21 cellular contexts compared by ENCODE assay signal in genomic region chr12:116954700-116955381, GRCh38. TPM values are rescaled to one million over a fixed set of nuclear protein-coding genes. Genes with fewer than 3 reads are reported as not detected.
A peak's percentile ranks its signal among the peaks of the same experiment; 100 is the strongest.
DNase-seq lines count a peak whose midpoint lies in the region; ATAC-seq and TF ChIP-seq lines count a peak whose summit lies in the region.
"Had no signal": no experiment of that assay in that cellular context is flagged by ENCODE, and none has a peak within 500 bp of the region (broad histone marks: within the 10 kb centered on the region; RNA-seq: fewer than 3 reads in every experiment).

No MANE protein-coding gene starts in this region.

- no peak overlapping the region for H3K23ac ChIP-seq in mesendoderm (ENCODE audit: low read length)

- H3K4me2 ChIP-seq in mesendoderm (ENCODE audit: low read length): no peak overlapping the region

- no peak overlapping the region for H2AK5ac ChIP-seq in mesendoderm (ENCODE audit: low read length)

- H3K4me1 Mint-ChIP-seq in nephron progenitor cell: peaks cover 31% of the 10 kb centered on the region

- no peak overlapping the region for H2BK5ac ChIP-seq in mesendoderm (ENCODE audit: low read length)

- peaks cover 10% of the 10 kb centered on the region for H3K36me3 ChIP-seq in right atrium auricular region
- H3K36me3 ChIP-seq in heart right ventricle: peaks cover 0 to 35% (median 3%) of the 10 kb centered on the region in 9 donors
- H3K36me3 ChIP-seq in mesendoderm (ENCODE audit: control insufficient read depth, insufficient read depth, low read length): no peaks in the 10 kb centered on the region
- H3K36me3 ChIP-seq: thoracic aorta had no signal

- no peak overlapping the region for H3K4me3 ChIP-seq in right atrium auricular region
- H3K4me3 ChIP-seq in heart right ventricle: no peak overlapping the region
- no peak overlapping the region for H3K4me3 ChIP-seq in mesendoderm (ENCODE audit: low read length)
- H3K4me3 ChIP-seq: ascending aorta, thoracic aorta had no signal

- no peaks in the 10 kb centered on the region for H3K79me2 ChIP-seq in mesendoderm (ENCODE audit: control insufficient read depth, insufficient read depth, low read length)

- DNase-seq in Right ventricle myocardium inferior (ENCODE audit: missing footprints): no peak
- no peak for DNase-seq in right atrium auricular region (ENCODE audit: low spot score)
- DNase-seq in heart right ventricle: peak; percentile 38 to 71
- no peak for DNase-seq in nephron progenitor cell
- no peak for DNase-seq in stimulated activated CD4-positive, alpha-beta T cell treated with anti-CD3 and anti-CD28 coated beads, Interleukin-4, amount 100 ng/mL, for 24 hours
- no peak for DNase-seq in mesendoderm
- DNase-seq: activated CD8-positive, alpha-beta memory T cell treated with anti-CD3 and anti-CD28 coated beads, Interleukin-2, amount 10 ng/mL, durations not matched to agents 7 days and 5 days; foreskin melanocyte; NCI-H2081; NK-92 treated with Interleukin-12 subunit alpha and Interleukin-12 subunit beta, amount 100 ng/mL, for 24 hours; posterior cingulate gyrus; stimulated activated CD4-positive, alpha-beta T cell treated with anti-CD3 and anti-CD28 coated beads, Interleukin-2, amount 100 ng/mL, for 24 hours; stimulated activated naive B cell treated with anti-CD40 and anti-IgM and Interleukin-4, amounts not matched to agents 10 μg/mL and 1 μg/mL and 100 μg/mL, for 72 hours had no signal

- H3K4me1 ChIP-seq in right atrium auricular region (peaks cover 0 to 17% of the 10 kb centered on the region in 2 donors), heart right ventricle (peaks cover 0 to 37% (median 12%) of the 10 kb centered on the region in 9 donors), mesendoderm (ENCODE audit: control insufficient read depth, low read depth, low read length) (no peaks in the 10 kb centered on the region)

- no peaks in the 10 kb centered on the region for H3K9me3 ChIP-seq in right atrium auricular region
- no peaks in the 10 kb centered on the region for H3K9me3 ChIP-seq in heart right ventricle
- H3K9me3 ChIP-seq: ascending aorta, thoracic aorta had no signal

- 35 to 49% methylated on average over 13 of the region's 13 CpGs for WGBS in heart right ventricle, 2 donors
- no CpG with 5 or more reads among the region's 13 CpGs for WGBS in mesendoderm (ENCODE audit: extremely low coverage, insufficient coverage, low lambda C conversion rate)

- H2BK120ac ChIP-seq in mesendoderm (ENCODE audit: low read depth, low read length): no peak overlapping the region

- H3K18ac ChIP-seq in mesendoderm (ENCODE audit: low read length): no peak overlapping the region

- no peaks in the 10 kb centered on the region for H3K79me1 ChIP-seq in mesendoderm (ENCODE audit: low read length)

- no peaks in the 10 kb centered on the region for H3K27me3 Mint-ChIP-seq in nephron progenitor cell (ENCODE audit: low read depth, poor library complexity)
- H3K27me3 Mint-ChIP-seq: activated CD4-positive, alpha-beta T cell treated with anti-CD3 and anti-CD28 coated beads, Interleukin-2, amount 10 ng/mL, durations not matched to agents 24 days and 14 days; activated CD8-positive, alpha-beta memory T cell treated with anti-CD3 and anti-CD28 coated beads, Interleukin-2, amount 10 ng/mL, durations not matched to agents 7 days and 5 days; activated naive CD8-positive, alpha-beta T cell; naive thymus-derived CD8-positive, alpha-beta T cell; stimulated activated naive B cell treated with anti-CD40 and anti-IgM and Interleukin-4, amounts not matched to agents 10 μg/mL and 1 μg/mL and 100 μg/mL, for 72 hours had no signal

- no peak overlapping the region for H3K9ac ChIP-seq in mesendoderm (ENCODE audit: low read length)

- no peak overlapping the region for H4K5ac ChIP-seq in mesendoderm (ENCODE audit: low read length)

- intact Hi-C loops in Right ventricle myocardium inferior (cut with DNase I) (no loop called here), heart right ventricle (cut with DNase I) (loop anchor here in 1 of 10 donors (5.0 kb wide), 1 partner anchor 37 kb away; no protein-coding TSS in a partner anchor)

- H3K4ac ChIP-seq in mesendoderm (ENCODE audit: low read depth, low read length): no peak overlapping the region

- H3K27ac ChIP-seq in right atrium auricular region: no peak overlapping the region
- peak overlapping the region in 3 of 10 donors; percentile 6 to 56 (median 25) for H3K27ac ChIP-seq in heart right ventricle
- H3K27ac ChIP-seq in mesendoderm (ENCODE audit: low read depth, low read length): no peak overlapping the region
- H3K27ac ChIP-seq: ascending aorta, thoracic aorta had no signal

- ATAC-seq in Right ventricle myocardium inferior (peak; percentile 54), heart right ventricle (peak; percentile 53 to 82 (median 66)), HG03520 (IDR thresholded peaks at IDR 0.05; ENCODE audit: unreplicated experiment) (no peak), HG02759 (IDR thresholded peaks at IDR 0.05; ENCODE audit: unreplicated experiment) (no peak)
- ATAC-seq: activated CD8-positive, alpha-beta memory T cell treated with anti-CD3 and anti-CD28 coated beads, Interleukin-2, amount 10 ng/mL, durations not matched to agents 7 days and 5 days; stimulated activated naive B cell treated with anti-CD40 and anti-IgM and Interleukin-4, amounts not matched to agents 10 μg/mL and 1 μg/mL and 100 μg/mL, for 72 hours had no signal

- peak overlapping the region; percentile 86 for H3K27ac Mint-ChIP-seq in nephron progenitor cell
- H3K27ac Mint-ChIP-seq: activated CD4-positive, alpha-beta T cell treated with anti-CD3 and anti-CD28 coated beads, Interleukin-2, amount 10 ng/mL, durations not matched to agents 24 days and 14 days; activated CD8-positive, alpha-beta memory T cell treated with anti-CD3 and anti-CD28 coated beads, Interleukin-2, amount 10 ng/mL, durations not matched to agents 7 days and 5 days; activated naive CD8-positive, alpha-beta T cell; stimulated activated naive B cell treated with anti-CD40 and anti-IgM and Interleukin-4, amounts not matched to agents 10 μg/mL and 1 μg/mL and 100 μg/mL, for 72 hours; T-helper 1 cell treated with Interleukin-12 subunit alpha and Interleukin-12 subunit beta and Interleukin-4 antibody, amounts not matched to agents 30 μg/mL and 1 μg/mL, for 36 hours had no signal

- no peak overlapping the region for H4K8ac ChIP-seq in mesendoderm (ENCODE audit: low read depth, low read length)

- no peaks in the 10 kb centered on the region for H3K9me3 Mint-ChIP-seq in nephron progenitor cell
- H3K9me3 Mint-ChIP-seq: activated CD4-positive, alpha-beta T cell treated with anti-CD3 and anti-CD28 coated beads, Interleukin-2, amount 10 ng/mL, durations not matched to agents 24 days and 14 days; naive thymus-derived CD8-positive, alpha-beta T cell; stimulated activated naive B cell treated with anti-CD40 and anti-IgM and Interleukin-4, amounts not matched to agents 10 μg/mL and 1 μg/mL and 100 μg/mL, for 72 hours; T-helper 1 cell treated with Interleukin-12 subunit alpha and Interleukin-12 subunit beta and Interleukin-4 antibody, amounts not matched to agents 30 μg/mL and 1 μg/mL, for 36 hours had no signal

- no peak for TF ChIP-seq CTCF in right atrium auricular region (IDR thresholded peaks at IDR 0.05)
- TF ChIP-seq CTCF in heart right ventricle (IDR thresholded peaks at IDR 0.05): no peak
- TF ChIP-seq CTCF in nephron progenitor cell (IDR thresholded peaks at IDR 0.05): no peak

- H3K4me3 Mint-ChIP-seq in nephron progenitor cell: no peak overlapping the region
- H3K4me3 Mint-ChIP-seq: activated CD4-positive, alpha-beta T cell treated with anti-CD3 and anti-CD28 coated beads, Interleukin-2, amount 10 ng/mL, durations not matched to agents 24 days and 14 days; activated CD8-positive, alpha-beta memory T cell treated with anti-CD3 and anti-CD28 coated beads, Interleukin-2, amount 10 ng/mL, durations not matched to agents 7 days and 5 days; activated naive CD8-positive, alpha-beta T cell; naive thymus-derived CD8-positive, alpha-beta T cell; stimulated activated naive B cell treated with anti-CD40 and anti-IgM and Interleukin-4, amounts not matched to agents 10 μg/mL and 1 μg/mL and 100 μg/mL, for 72 hours; T-helper 1 cell treated with Interleukin-12 subunit alpha and Interleukin-12 subunit beta and Interleukin-4 antibody, amounts not matched to agents 30 μg/mL and 1 μg/mL, for 36 hours had no signal

- no peak overlapping the region for H3K56ac ChIP-seq in mesendoderm (ENCODE audit: low read length)

- H3K27me3 ChIP-seq in right atrium auricular region (no peaks in the 10 kb centered on the region), heart right ventricle (no peaks in the 10 kb centered on the region), mesendoderm (ENCODE audit: insufficient read depth, low read length, poor library complexity) (no peaks in the 10 kb centered on the region)
- H3K27me3 ChIP-seq: ascending aorta had no signal

- no peak overlapping the region for H2BK15ac ChIP-seq in mesendoderm (replicated peaks; ENCODE audit: low read depth)

- H3K36me3 Mint-ChIP-seq in nephron progenitor cell (ENCODE audit: low read depth): peaks cover 50% of the 10 kb centered on the region

RNA-seq across cellular contexts. Expression of gene FBXW8, which starts 44.1 kb away (rescaled TPM):
- total RNA-seq in Right ventricle myocardium inferior (5.4 TPM), right atrium auricular region (1 to 10 TPM; 7.9 to 9.0 TPM), heart right ventricle (10 to 100 TPM in 1 of 10 donors, 1 to 10 TPM in 9; 5.3 to 11.3 (median 7.6) TPM)
- 1 to 10 TPM; 2.4 to 3.7 TPM for polyA plus RNA-seq in heart right ventricle
- 7.6 TPM for polyA plus RNA-seq in mesendoderm (2013, experiment 1 of 2)
- 7.6 TPM for polyA plus RNA-seq in mesendoderm (2013, experiment 2 of 2)

Comparison
In these comparisons a context has a peak if more than half of its experiments do, and no peak if none do; other contexts are left out.
1. DNase-seq: peak in heart right ventricle (2 of 2); none in Right ventricle myocardium inferior (single experiment), right atrium auricular region (single experiment), nephron progenitor cell (single experiment), stimulated activated CD4-positive, alpha-beta T cell treated with anti-CD3 and anti-CD28 coated beads, Interleukin-4, amount 100 ng/mL, for 24 hours (single experiment) and mesendoderm (single experiment).
2. ATAC-seq: peak in Right ventricle myocardium inferior (single experiment) and heart right ventricle (8 of 8); none in HG03520 (single experiment) and HG02759 (single experiment).